In genomic region chr19:17455308-17455707, GRCh38 we compare ENCODE assay signal across 24 cellular contexts. TPM values are rescaled to one million over a fixed set of nuclear protein-coding genes. Genes with fewer than 3 reads are reported as not detected.
A peak's percentile ranks its signal among the peaks of the same experiment; 100 is the strongest.
DNase-seq lines count a peak whose midpoint lies in the region; ATAC-seq, FAIRE-seq and TF ChIP-seq lines count a peak whose summit lies in the region.
"Had no signal": no experiment of that assay in that cellular context is flagged by ENCODE, and none has a peak within 500 bp of the region (broad histone marks: within the 10 kb centered on the region; RNA-seq: fewer than 3 reads in every experiment).

No MANE protein-coding gene starts in this region.

- H3K27ac Mint-ChIP-seq in activated CD8-positive, alpha-beta memory T cell treated with anti-CD3 and anti-CD28 coated beads, Interleukin-2, amount 10 ng/mL, durations not matched to agents 7 days and 5 days: no peak overlapping the region
- H3K27ac Mint-ChIP-seq: CD4-positive, CD25-positive, alpha-beta regulatory T cell; CD8-positive, alpha-beta memory T cell had no signal

- no peak overlapping the region for H3K9ac ChIP-seq in H1 (replicated peaks in 1 of 4; ENCODE audit: extremely low read depth in 1 of 4, low read depth in 3 of 4, low read length in 3 of 4)

- H3K23ac ChIP-seq in H1 (ENCODE audit: insufficient read length): no peak overlapping the region

- no peaks in the 10 kb centered on the region for H3K9me3 ChIP-seq in A549
- H3K9me3 ChIP-seq in H1 (ENCODE audit: insufficient read depth in 2 of 2, low read depth in 1 of 2, low read length in 1 of 2): no peaks in the 10 kb centered on the region
- H3K9me3 ChIP-seq: BE2C had no signal

- TF ChIP-seq CTCF in A549 (IDR thresholded peaks at IDR 0.05): no peak
- TF ChIP-seq CTCF in H1 (IDR thresholded peaks at IDR 0.05; ENCODE audit: control extremely low read depth in 1 of 3, insufficient read depth in 1 of 3, low read depth in 1 of 3, low read length in 3 of 3): no peak

- H3K27me3 Mint-ChIP-seq in activated CD8-positive, alpha-beta memory T cell treated with anti-CD3 and anti-CD28 coated beads, Interleukin-2, amount 10 ng/mL, durations not matched to agents 7 days and 5 days: peaks cover 38% of the 10 kb centered on the region

- H4K20me1 ChIP-seq in H1 (replicated peaks in 1 of 2; ENCODE audit: control insufficient read depth in 1 of 2, insufficient read depth in 2 of 2, low read length in 2 of 2): peaks cover 0 to 1% of the 10 kb centered on the region in 2 experiments

- peak overlapping the region in 1 of 2 experiments; percentile 49; a peak in 2 of 6 replicates for H3K27ac ChIP-seq in A549
- no peak overlapping the region for H3K27ac ChIP-seq in H1 (ENCODE audit: low read depth, low read length)

- no peaks in the 10 kb centered on the region; the same call in 1 of the 2 replicates for H3K23me2 ChIP-seq in H1 (ENCODE audit: low read depth, low read length)

- no peak overlapping the region for H2BK20ac ChIP-seq in H1 (ENCODE audit: low read length)

- H3K79me2 ChIP-seq in H1 (ENCODE audit: control insufficient read depth in 1 of 2, insufficient read depth in 2 of 2, low read length in 2 of 2): no peaks in the 10 kb centered on the region

- DNase-seq in A549 (ENCODE audit: low read depth in 1 of 2, low spot score in 1 of 2) (no peak), H7 (no peak), H1 (ENCODE audit: low read depth in 1 of 2, low spot score in 2 of 2) (no peak), left kidney (ENCODE audit: low read depth, low spot score) (peak; percentile 15), HK-2 (ENCODE audit: unreplicated experiment) (no peak), T-helper 2 cell (no peak)
- no peak for DNase-seq in activated CD8-positive, alpha-beta memory T cell treated with anti-CD3 and anti-CD28 coated beads, Interleukin-2, amount 10 ng/mL, durations not matched to agents 7 days and 5 days
- DNase-seq: 8988T; C1 segment of cervical spinal cord; CD4-positive, CD25-positive, alpha-beta regulatory T cell; CD8-positive, alpha-beta memory T cell; COR-L47; DMS 273 treated with DMSO at 0.1 percent for 48 hours; DND-41; EL; GOT3; HCEC 1CT; KBM-7 had no signal

- no peak overlapping the region for H3K4ac ChIP-seq in H1 (replicated peaks; ENCODE audit: insufficient read length, low read depth, low read length)

- H3K4me1 ChIP-seq in A549 (0 out of 3 replicates have a peak, but pooled peaks cover 6% of the 10 kb centered on the region), H1 (replicated peaks in 1 of 4; ENCODE audit: control insufficient read depth in 3 of 4, insufficient read depth in 4 of 4, low read length in 3 of 4) (peaks cover 0 to 9% (median 4%) of the 10 kb centered on the region in 4 experiments; a peak in 5 of 7 replicates)
- H3K4me1 ChIP-seq: BE2C had no signal

- no peak overlapping the region for H4K5ac ChIP-seq in H1 (ENCODE audit: insufficient read length, low read depth, low read length)

- H3K79me1 ChIP-seq in H1 (ENCODE audit: low read depth, low read length): no peaks in the 10 kb centered on the region

- H3K36me3 ChIP-seq in H7 (replicated peaks; ENCODE audit: control insufficient read depth, insufficient read depth, low read length): no peaks in the 10 kb centered on the region
- no peaks in the 10 kb centered on the region for H3K36me3 ChIP-seq in H1 (ENCODE audit: control insufficient read depth in 2 of 4, insufficient read depth in 4 of 4, low read length in 3 of 4)
- H3K36me3 ChIP-seq: BE2C had no signal

- H3K4me3 ChIP-seq in A549 (no peak overlapping the region), H7 (ENCODE audit: insufficient read depth, low read depth, low read length) (peak overlapping the region; percentile 2; the same call in 1 of the 2 replicates), H1 (ENCODE audit: extremely low read depth in 1 of 4, insufficient read depth in 2 of 4, low read depth in 3 of 4, low read length in 4 of 4) (peak overlapping the region in 1 of 4 experiments; percentile 38; a peak in 1 of 8 replicates)
- H3K4me3 ChIP-seq: GM12878 had no signal

- no peak overlapping the region for H2BK5ac ChIP-seq in H1 (ENCODE audit: low read depth, low read length)

- H3K4me1 Mint-ChIP-seq in activated CD8-positive, alpha-beta memory T cell treated with anti-CD3 and anti-CD28 coated beads, Interleukin-2, amount 10 ng/mL, durations not matched to agents 7 days and 5 days: peaks cover 10% of the 10 kb centered on the region

- H3K14ac ChIP-seq in H1 (ENCODE audit: insufficient read length): no peak overlapping the region

- no peaks in the 10 kb centered on the region for H3K9me3 Mint-ChIP-seq in activated CD8-positive, alpha-beta memory T cell treated with anti-CD3 and anti-CD28 coated beads, Interleukin-2, amount 10 ng/mL, durations not matched to agents 7 days and 5 days (ENCODE audit: low read depth)
- H3K9me3 Mint-ChIP-seq: CD8-positive, alpha-beta memory T cell had no signal

- no peak for TF ChIP-seq RAD21 in A549 (conservative IDR thresholded peaks at IDR 0.05 in 1 of 2, IDR thresholded peaks at IDR 0.05 in 1 of 2)
- TF ChIP-seq RAD21 in H1 (IDR thresholded peaks at IDR 0.05 in 1 of 2, conservative IDR thresholded peaks at IDR 0.05 in 1 of 2; ENCODE audit: low read depth in 2 of 2, low read length in 2 of 2): no peak

- H4K91ac ChIP-seq in H1 (replicated peaks; ENCODE audit: insufficient read length, low read length): peak overlapping the region; percentile 15

- ATAC-seq in A549 (no peak), GM21423 (IDR thresholded peaks at IDR 0.05; ENCODE audit: unreplicated experiment) (no peak)
- no peak for ATAC-seq in activated CD8-positive, alpha-beta memory T cell treated with anti-CD3 and anti-CD28 coated beads, Interleukin-2, amount 10 ng/mL, durations not matched to agents 7 days and 5 days
- ATAC-seq: GM12878 had no signal

- H4K8ac ChIP-seq in H1 (ENCODE audit: extremely low read depth, insufficient read depth, low read length): no peak overlapping the region

- CTCF ChIA-PET in A549 (lab: Yijun Ruan, JAX): interaction anchor here (1.2 to 2.3 kb wide), 3 partner anchors 9 to 319 kb away, joined by 3 to 13 read pairs (median 5); no protein-coding TSS in a partner anchor
- CTCF ChIA-PET in H1 (lab: Charles Lee; ENCODE audit: partially characterized antibody): interaction anchor here (0.7 to 2.4 kb wide), 12 partner anchors 10 to 118 kb away, joined by 3 to 27 read pairs (median 5); partner anchors contain the start of gene BST2
- CTCF ChIA-PET in activated CD8-positive, alpha-beta memory T cell treated with anti-CD3 and anti-CD28 coated beads, Interleukin-2, amount 10 ng/mL, durations not matched to agents 7 days and 5 days (lab: Charles Lee): interaction anchor here (1.1 to 1.4 kb wide), 3 partner anchors 11 to 151 kb away, joined by 3 to 7 read pairs (median 3); no protein-coding TSS in a partner anchor

- FAIRE-seq in A549 (lab: Jason Lieb, UNC) (no peak), H1 (lab: Jason Lieb, UNC) (no peak)
- FAIRE-seq: GM12878, HTR-8/SVneo had no signal

- H2AFZ ChIP-seq in H1 (ENCODE audit: low read length): no peak overlapping the region

- H3K4me3 Mint-ChIP-seq in activated CD8-positive, alpha-beta memory T cell treated with anti-CD3 and anti-CD28 coated beads, Interleukin-2, amount 10 ng/mL, durations not matched to agents 7 days and 5 days: no peak overlapping the region
- H3K4me3 Mint-ChIP-seq: CD4-positive, CD25-positive, alpha-beta regulatory T cell; CD8-positive, alpha-beta memory T cell; IgD-negative memory B cell had no signal

- H3K4me2 ChIP-seq in A549 (peak overlapping the region; percentile 37; the same call in 2 of the 3 replicates), H1 (ENCODE audit: insufficient read depth in 1 of 2, low read depth in 2 of 2, low read length in 2 of 2) (peak overlapping the region; percentile 58 to 73; a peak in 3 of 4 replicates)

- TF ChIP-seq POLR2A in A549 (IDR thresholded peaks at IDR 0.05; ENCODE audit: low read length) (no peak), H1 (IDR thresholded peaks at IDR 0.05; ENCODE audit: control extremely low read depth in 1 of 2, low read depth in 2 of 2, low read length in 2 of 2) (no peak)

- no peak overlapping the region for H2AK5ac ChIP-seq in H1 (ENCODE audit: low read depth, low read length)

- H3K56ac ChIP-seq in H1 (replicated peaks; ENCODE audit: insufficient read length, low read depth, low read length): no peak overlapping the region

- POLR2A ChIA-PET in A549 (lab: Yijun Ruan, JAX) (no interaction called here), H1 (lab: Charles Lee; ENCODE audit: partially characterized antibody) (interaction anchor here (1.4 kb wide), 1 partner anchor 10 kb away, joined by 13 read pairs; no protein-coding TSS in a partner anchor)

- peak overlapping the region; percentile 19; the same call in 1 of the 2 replicates for H2BK12ac ChIP-seq in H1 (ENCODE audit: low read depth, low read length)

- TF ChIP-seq EP300 in A549 (IDR thresholded peaks at IDR 0.05) (no peak), H1 (IDR thresholded peaks at IDR 0.05; ENCODE audit: borderline replicate concordance in 1 of 2, low read depth in 2 of 2, low read length in 2 of 2) (no peak)

- 65% methylated on average over 10 of the region's 21 CpGs for WGBS in A549 (ENCODE audit: missing lambda C conversion rate)
- WGBS in H1 (ENCODE audit: extremely low coverage in 1 of 2, insufficient coverage in 1 of 2, insufficient read length in 1 of 2, insufficient replicate concordance in 2 of 2, low coverage in 1 of 2, low lambda C conversion rate in 2 of 2, missing lambda C conversion rate in 1 of 2), 2 experiments: 46% methylated on average over 11 of the region's 21 CpGs; no CpG with 5 or more reads in 1 of the 2 experiments

- H3K27me3 ChIP-seq in H7 (ENCODE audit: control insufficient read depth, insufficient read depth, low read length) (peaks cover 33% of the 10 kb centered on the region), H1 (replicated peaks in 1 of 4; ENCODE audit: control insufficient read depth in 3 of 4, extremely low read depth in 1 of 4, insufficient read depth in 3 of 4, low read length in 3 of 4) (peaks cover 6 to 27% (median 22%) of the 10 kb centered on the region in 4 experiments)

- H3K36me3 Mint-ChIP-seq in activated CD8-positive, alpha-beta memory T cell treated with anti-CD3 and anti-CD28 coated beads, Interleukin-2, amount 10 ng/mL, durations not matched to agents 7 days and 5 days: no peaks in the 10 kb centered on the region
- H3K36me3 Mint-ChIP-seq: CD4-positive, CD25-positive, alpha-beta regulatory T cell; CD8-positive, alpha-beta memory T cell; IgD-negative memory B cell had no signal

- no peak overlapping the region for H2BK15ac ChIP-seq in H1 (ENCODE audit: low read length)

- H2BK120ac ChIP-seq in H1 (replicated peaks; ENCODE audit: low read depth, low read length): no peak overlapping the region

- no peak overlapping the region for H3K18ac ChIP-seq in H1 (ENCODE audit: extremely low read depth, low read length)

RNA-seq across cellular contexts. Expression of gene NXNL1, which starts 5.4 kb away (rescaled TPM):
- polyA plus RNA-seq in A549 (2011; rRNA removed) (not detected in 2 replicates), A549 (2017; fragmentation: RNase III; extraction: RNeasy Plus Mini Kit Qiagen cat#74134 plus additional on column Dnase treatment) (not detected in 3 replicates), H1 (2011; rRNA removed) (not detected in 2 replicates)
- polyA plus RNA-seq in A549 (2012; cell fraction: cytosol; rRNA removed): not detected in 2 replicates
- polyA plus RNA-seq in A549 (2012; cell fraction: nucleus; rRNA removed): not detected in 2 replicates
- polyA minus RNA-seq in A549 (2011; rRNA and poly(A)+ RNA removed): not detected in 2 replicates
- total RNA-seq in H7 (2014; rRNA removed; shearing (Covaris generic)): not detected in 2 replicates
- not detected in 2 replicates for total RNA-seq in H1 (2021; fragmentation: NEBNext Ultra II Directional; extraction: Animal tissue kit (Norgen Biotek cat#: 25700))
- polyA plus RNA-seq in H1 (2011; cell fraction: cytosol; rRNA removed): not detected
- polyA plus RNA-seq in H1 (2011; cell fraction: nucleus; rRNA removed): not detected
- not detected in 4 replicates for polyA plus RNA-seq in H1 (2012, experiment 1 of 2)
- polyA plus RNA-seq in H1 (2012, experiment 2 of 2): not detected
- polyA plus RNA-seq in H1 (2013, experiment 1 of 2): not detected
- not detected for polyA plus RNA-seq in H1 (2013, experiment 2 of 2)
- polyA minus RNA-seq in H1 (2011; rRNA and poly(A)+ RNA removed): not detected in 2 replicates
- polyA minus RNA-seq in H1 (2011; cell fraction: cytosol; rRNA and poly(A)+ RNA removed): not detected
- polyA minus RNA-seq in H1 (2011; cell fraction: nucleus; rRNA and poly(A)+ RNA removed): not detected
- total RNA-seq in activated CD8-positive, alpha-beta memory T cell treated with anti-CD3 and anti-CD28 coated beads, Interleukin-2, amount 10 ng/mL, durations not matched to agents 7 days and 5 days: not detected
- total RNA-seq: CD4-positive, CD25-positive, alpha-beta regulatory T cell; CD8-positive, alpha-beta memory T cell; G401; GM12878 had no signal
- polyA plus RNA-seq: CD4-positive, CD25-positive, alpha-beta regulatory T cell; CD8-positive, alpha-beta memory T cell; GM12878; IgD-negative memory B cell had no signal

RNA-seq across cellular contexts. Expression of gene TMEM221, which starts 6.8 kb away (rescaled TPM):
- polyA plus RNA-seq in A549 (2011; rRNA removed): 0.61 and 0.78 TPM in 2 replicates
- polyA plus RNA-seq in A549 (2012; cell fraction: cytosol; rRNA removed): 0.41 and 0.58 TPM in 2 replicates
- polyA plus RNA-seq in A549 (2012; cell fraction: nucleus; rRNA removed): 0.72 and 1.3 TPM in 2 replicates
- 0.52 to 0.90 TPM (median 0.62 TPM) in 3 replicates for polyA plus RNA-seq in A549 (2017; fragmentation: RNase III; extraction: RNeasy Plus Mini Kit Qiagen cat#74134 plus additional on column Dnase treatment)
- polyA minus RNA-seq in A549 (2011; rRNA and poly(A)+ RNA removed): 0.45 and 0.97 TPM in 2 replicates
- total RNA-seq in H7 (2014; rRNA removed; shearing (Covaris generic)): not detected in 2 replicates
- total RNA-seq in H1 (2021; fragmentation: NEBNext Ultra II Directional; extraction: Animal tissue kit (Norgen Biotek cat#: 25700)): 1.4 and 1.6 TPM in 2 replicates
- polyA plus RNA-seq in H1 (2011; rRNA removed): 2.0 and 2.9 TPM in 2 replicates
- 1.7 TPM for polyA plus RNA-seq in H1 (2011; cell fraction: cytosol; rRNA removed)
- polyA plus RNA-seq in H1 (2011; cell fraction: nucleus; rRNA removed): 1.9 TPM
- polyA plus RNA-seq in H1 (2012, experiment 1 of 2): 2.0 to 3.1 TPM (median 2.4 TPM) in 4 replicates
- polyA plus RNA-seq in H1 (2012, experiment 2 of 2): 3.4 TPM
- polyA plus RNA-seq in H1 (2013, experiment 1 of 2): 2.8 TPM
- polyA plus RNA-seq in H1 (2013, experiment 2 of 2): 2.6 TPM
- polyA minus RNA-seq in H1 (2011; rRNA and poly(A)+ RNA removed): 0.50 and 0.63 TPM in 2 replicates
- 0.88 TPM for polyA minus RNA-seq in H1 (2011; cell fraction: cytosol; rRNA and poly(A)+ RNA removed)
- not detected for polyA minus RNA-seq in H1 (2011; cell fraction: nucleus; rRNA and poly(A)+ RNA removed)
- not detected for total RNA-seq in activated CD8-positive, alpha-beta memory T cell treated with anti-CD3 and anti-CD28 coated beads, Interleukin-2, amount 10 ng/mL, durations not matched to agents 7 days and 5 days
- total RNA-seq: CD4-positive, CD25-positive, alpha-beta regulatory T cell; CD8-positive, alpha-beta memory T cell; GM12878 had no signal
- polyA plus RNA-seq: CD8-positive, alpha-beta memory T cell; IgD-negative memory B cell had no signal

RNA-seq across cellular contexts. Expression of gene SLC27A1, which starts 15.0 kb away (rescaled TPM):
- 1.8 and 2.7 TPM in 2 replicates for polyA plus RNA-seq in A549 (2011; rRNA removed)
- polyA plus RNA-seq in A549 (2012; cell fraction: cytosol; rRNA removed): 2.6 and 4.1 TPM in 2 replicates
- polyA plus RNA-seq in A549 (2012; cell fraction: nucleus; rRNA removed): 12.9 and 13.5 TPM in 2 replicates
- polyA plus RNA-seq in A549 (2017; fragmentation: RNase III; extraction: RNeasy Plus Mini Kit Qiagen cat#74134 plus additional on column Dnase treatment): 1.9 to 2.6 TPM (median 2.5 TPM) in 3 replicates
- polyA minus RNA-seq in A549 (2011; rRNA and poly(A)+ RNA removed): 2.1 and 3.1 TPM in 2 replicates
- 5.3 and 8.6 TPM in 2 replicates for total RNA-seq in H7 (2014; rRNA removed; shearing (Covaris generic))
- 7.3 and 7.5 TPM in 2 replicates for total RNA-seq in H1 (2021; fragmentation: NEBNext Ultra II Directional; extraction: Animal tissue kit (Norgen Biotek cat#: 25700))
- polyA plus RNA-seq in H1 (2011; rRNA removed): 9.1 and 12.2 TPM in 2 replicates
- polyA plus RNA-seq in H1 (2011; cell fraction: cytosol; rRNA removed): 8.1 TPM
- polyA plus RNA-seq in H1 (2011; cell fraction: nucleus; rRNA removed): 15.3 TPM
- 4.2 to 9.8 TPM (median 8.2 TPM) in 4 replicates for polyA plus RNA-seq in H1 (2012, experiment 1 of 2)
- polyA plus RNA-seq in H1 (2012, experiment 2 of 2): 5.6 TPM
- polyA plus RNA-seq in H1 (2013, experiment 1 of 2): 6.3 TPM
- polyA plus RNA-seq in H1 (2013, experiment 2 of 2): 6.9 TPM
- polyA minus RNA-seq in H1 (2011; rRNA and poly(A)+ RNA removed): 4.7 and 5.0 TPM in 2 replicates
- polyA minus RNA-seq in H1 (2011; cell fraction: cytosol; rRNA and poly(A)+ RNA removed): 11.1 TPM
- 9.1 TPM for polyA minus RNA-seq in H1 (2011; cell fraction: nucleus; rRNA and poly(A)+ RNA removed)
- total RNA-seq in activated CD8-positive, alpha-beta memory T cell treated with anti-CD3 and anti-CD28 coated beads, Interleukin-2, amount 10 ng/mL, durations not matched to agents 7 days and 5 days: 1 to 10 TPM; 1.5 to 2.1 TPM

RNA-seq across cellular contexts. Expression of gene MVB12A, which starts 35.5 kb away (rescaled TPM):
- 18.3 and 19.1 TPM in 2 replicates for polyA plus RNA-seq in A549 (2011; rRNA removed)
- polyA plus RNA-seq in A549 (2012; cell fraction: cytosol; rRNA removed): 36.1 and 51.9 TPM in 2 replicates
- 51.9 and 58.3 TPM in 2 replicates for polyA plus RNA-seq in A549 (2012; cell fraction: nucleus; rRNA removed)
- polyA plus RNA-seq in A549 (2017; fragmentation: RNase III; extraction: RNeasy Plus Mini Kit Qiagen cat#74134 plus additional on column Dnase treatment): 26.8 to 30.2 TPM (median 27.7 TPM) in 3 replicates
- polyA minus RNA-seq in A549 (2011; rRNA and poly(A)+ RNA removed): 17.0 and 18.8 TPM in 2 replicates
- 75.1 and 91.4 TPM in 2 replicates for total RNA-seq in H7 (2014; rRNA removed; shearing (Covaris generic))
- total RNA-seq in H1 (2021; fragmentation: NEBNext Ultra II Directional; extraction: Animal tissue kit (Norgen Biotek cat#: 25700)): 36.8 and 37.9 TPM in 2 replicates
- 76.6 and 97.7 TPM in 2 replicates for polyA plus RNA-seq in H1 (2011; rRNA removed)
- 57.3 TPM for polyA plus RNA-seq in H1 (2011; cell fraction: cytosol; rRNA removed)
- polyA plus RNA-seq in H1 (2011; cell fraction: nucleus; rRNA removed): 68.4 TPM
- 22.6 to 49.8 TPM (median 44.7 TPM) in 4 replicates for polyA plus RNA-seq in H1 (2012, experiment 1 of 2)
- polyA plus RNA-seq in H1 (2012, experiment 2 of 2): 58.2 TPM
- 32.8 TPM for polyA plus RNA-seq in H1 (2013, experiment 1 of 2)
- polyA plus RNA-seq in H1 (2013, experiment 2 of 2): 35.2 TPM
- polyA minus RNA-seq in H1 (2011; rRNA and poly(A)+ RNA removed): 13.8 and 15.3 TPM in 2 replicates
- 16.6 TPM for polyA minus RNA-seq in H1 (2011; cell fraction: cytosol; rRNA and poly(A)+ RNA removed)
- 21.0 TPM for polyA minus RNA-seq in H1 (2011; cell fraction: nucleus; rRNA and poly(A)+ RNA removed)
- total RNA-seq in activated CD8-positive, alpha-beta memory T cell treated with anti-CD3 and anti-CD28 coated beads, Interleukin-2, amount 10 ng/mL, durations not matched to agents 7 days and 5 days: 10 to 100 TPM; 40.4 to 51.1 TPM

RNA-seq across cellular contexts. Expression of gene BST2, which starts 49.9 kb away (rescaled TPM):
- 0.24 and 0.26 TPM in 2 replicates for polyA plus RNA-seq in A549 (2011; rRNA removed)
- polyA plus RNA-seq in A549 (2012; cell fraction: cytosol; rRNA removed): 0.13 TPM in 2 replicates
- 0.10 and 0.13 TPM in 2 replicates for polyA plus RNA-seq in A549 (2012; cell fraction: nucleus; rRNA removed)
- 0.12 to 0.18 TPM in 2 of 3 replicates, not detected in the other for polyA plus RNA-seq in A549 (2017; fragmentation: RNase III; extraction: RNeasy Plus Mini Kit Qiagen cat#74134 plus additional on column Dnase treatment)
- polyA minus RNA-seq in A549 (2011; rRNA and poly(A)+ RNA removed): 0.21 TPM in 1 of 2 replicates, not detected in the other
- total RNA-seq in H7 (2014; rRNA removed; shearing (Covaris generic)): 203 and 204 TPM in 2 replicates
- total RNA-seq in H1 (2021; fragmentation: NEBNext Ultra II Directional; extraction: Animal tissue kit (Norgen Biotek cat#: 25700)): 16.8 and 18.1 TPM in 2 replicates
- polyA plus RNA-seq in H1 (2011; rRNA removed): 72.8 and 117 TPM in 2 replicates
- polyA plus RNA-seq in H1 (2011; cell fraction: cytosol; rRNA removed): 114 TPM
- polyA plus RNA-seq in H1 (2011; cell fraction: nucleus; rRNA removed): 72.3 TPM
- polyA plus RNA-seq in H1 (2012, experiment 1 of 2): 50.2 to 77.7 TPM (median 65.9 TPM) in 4 replicates
- polyA plus RNA-seq in H1 (2012, experiment 2 of 2): 123 TPM
- 23.1 TPM for polyA plus RNA-seq in H1 (2013, experiment 1 of 2)
- polyA plus RNA-seq in H1 (2013, experiment 2 of 2): 28.3 TPM
- polyA minus RNA-seq in H1 (2011; rRNA and poly(A)+ RNA removed): 29.3 and 39.6 TPM in 2 replicates
- polyA minus RNA-seq in H1 (2011; cell fraction: cytosol; rRNA and poly(A)+ RNA removed): 22.9 TPM
- 25.5 TPM for polyA minus RNA-seq in H1 (2011; cell fraction: nucleus; rRNA and poly(A)+ RNA removed)
- total RNA-seq in activated CD8-positive, alpha-beta memory T cell treated with anti-CD3 and anti-CD28 coated beads, Interleukin-2, amount 10 ng/mL, durations not matched to agents 7 days and 5 days: 100 to 1,000 TPM; 298 to 361 TPM

Comparison
In these comparisons a context has a peak if more than half of its experiments do, and no peak if none do; other contexts are left out.
1. Of the 18 proteins assayed by ChIP-seq in both H1 and A549: peak only in H1: KDM1A; only in A549: none; in both: none; in neither: 17.